ENCODE assay signal across 22 cellular contexts in the genomic region with DNA sequence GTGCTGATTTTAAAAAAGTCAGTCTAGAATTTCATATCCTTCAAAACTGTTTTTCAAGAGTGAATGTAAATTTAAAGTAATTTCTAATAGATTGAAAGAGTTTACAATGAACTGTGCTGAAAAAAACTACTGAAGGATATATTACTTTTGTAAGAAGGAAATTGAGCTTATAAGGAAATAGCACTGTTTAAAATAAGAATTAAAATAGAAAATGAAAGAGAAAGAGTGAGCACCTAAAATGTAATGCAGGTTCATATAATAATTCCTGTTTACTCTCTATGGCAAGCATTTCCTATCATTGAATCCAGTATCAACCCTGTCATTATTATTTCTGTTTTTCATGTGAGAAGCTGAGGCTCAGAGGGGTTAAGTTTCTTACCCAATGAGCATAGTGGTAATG. TPM values are rescaled to one million over a fixed set of nuclear protein-coding genes. Genes with fewer than 3 reads are reported as not detected.
DNase-seq lines count a peak whose midpoint lies in the region; ATAC-seq and TF ChIP-seq lines count a peak whose summit lies in the region.
"Had no signal": no experiment of that assay in that cellular context is flagged by ENCODE, and none has a peak within 500 bp of the region (broad histone marks: within the 10 kb centered on the region; RNA-seq: fewer than 3 reads in every experiment).

No MANE protein-coding gene starts in this region.

- H3K27ac ChIP-seq in neutrophil (peak overlapping the region; percentile 64), PC-9 (no peak overlapping the region)
- H3K27ac ChIP-seq: esophagus muscularis mucosa, gastroesophageal sphincter, neural progenitor cell, SJSA1 had no signal

- DNase-seq in activated CD4-positive, alpha-beta T cell treated with anti-CD3 and anti-CD28 coated beads, Interleukin-2, amount 10 ng/mL, durations not matched to agents 7 days and 5 days, result no peak
- DNase-seq in activated CD4-positive, alpha-beta T cell treated with anti-CD3 and anti-CD28 coated beads, Interleukin-2, amount 50 U/mL, for 1 hour, result no peak
- no peak for DNase-seq in activated naive CD8-positive, alpha-beta T cell treated with anti-CD3 and anti-CD28 coated beads, Interleukin-2, amount 10 ng/mL, durations not matched to agents 7 days and 5 days
- DNase-seq in PC-9 (no peak), LoVo (ENCODE audit: low spot score) (no peak), amniotic stem cell (lab: John Stamatoyannopoulos, UW) (no peak)
- DNase-seq: aorta; central memory CD4-positive, alpha-beta T cell; DMS53; H9; NCI-H1694 treated with DMSO at 0.1 percent for 48 hours; NCI-H82; PC-3; stimulated activated CD4-positive, alpha-beta T cell treated with anti-CD3 and anti-CD28 coated beads, Interleukin-2, amount 100 ng/mL, for 48 hours had no signal

- TF ChIP-seq CTCF in neutrophil (IDR thresholded peaks at IDR 0.05), result no peak
- no peak for TF ChIP-seq CTCF in PC-9 (conservative IDR thresholded peaks at IDR 0.05)

- H3K4me3 ChIP-seq in neutrophil (ENCODE audit: low read depth in 1 of 2, low read length in 1 of 2) (no peak overlapping the region), PC-9 (no peak overlapping the region)
- H3K4me3 ChIP-seq: esophagus muscularis mucosa, gastroesophageal sphincter, neural progenitor cell, SJSA1, skin epidermis had no signal

- no peaks in the 10 kb centered on the region for H3K36me3 ChIP-seq in neutrophil
- H3K36me3 ChIP-seq in PC-9 (ENCODE audit: low read depth), result no peaks in the 10 kb centered on the region
- H3K36me3 ChIP-seq: esophagus muscularis mucosa, gastroesophageal sphincter, neural progenitor cell, SJSA1 had no signal

- no TSS peak for BruUV-seq in PC-9 (replicated peaks; lab: Mats Ljungman, UMichigan)

- H3K27ac Mint-ChIP-seq in activated CD4-positive, alpha-beta T cell treated with anti-CD3 and anti-CD28 coated beads, Interleukin-2, amount 10 ng/mL, durations not matched to agents 7 days and 5 days, result peak overlapping the region; percentile 89
- peak overlapping the region in 2 of 3 donors; percentile 8 to 47 for H3K27ac Mint-ChIP-seq in IgD-negative memory B cell
- H3K27ac Mint-ChIP-seq in activated naive CD8-positive, alpha-beta T cell treated with anti-CD3 and anti-CD28 coated beads, Interleukin-2, amount 10 ng/mL, durations not matched to agents 7 days and 5 days, result peak overlapping the region; percentile 80
- H3K27ac Mint-ChIP-seq: H9, neural progenitor cell had no signal

- H3K4me1 Mint-ChIP-seq in activated CD4-positive, alpha-beta T cell treated with anti-CD3 and anti-CD28 coated beads, Interleukin-2, amount 10 ng/mL, durations not matched to agents 7 days and 5 days, result peaks cover 26% of the 10 kb centered on the region
- H3K4me1 Mint-ChIP-seq in IgD-negative memory B cell, result peaks cover 18 to 30% (median 24%) of the 10 kb centered on the region in 3 donors
- H3K4me1 Mint-ChIP-seq in activated naive CD8-positive, alpha-beta T cell treated with anti-CD3 and anti-CD28 coated beads, Interleukin-2, amount 10 ng/mL, durations not matched to agents 7 days and 5 days, result peaks cover 31% of the 10 kb centered on the region
- H3K4me1 Mint-ChIP-seq: neural progenitor cell had no signal

- CTCF ChIA-PET in activated CD4-positive, alpha-beta T cell treated with anti-CD3 and anti-CD28 coated beads, Interleukin-2, amount 10 ng/mL, durations not matched to agents 7 days and 5 days (lab: Charles Lee), result interaction anchor here (1.7 kb wide), 1 partner anchor 16 kb away, joined by 3 read pairs; no protein-coding TSS in a partner anchor
- CTCF ChIA-PET in PC-9 (lab: Charles Lee), result no interaction called here

- intact Hi-C loops in PC-9 (cut with micrococcal nuclease; ENCODE audit: unreplicated experiment), result no loop called here

- no peak overlapping the region for H3K4me2 ChIP-seq in PC-9
- H3K4me2 ChIP-seq: neural progenitor cell had no signal

- ATAC-seq in activated naive CD8-positive, alpha-beta T cell treated with anti-CD3 and anti-CD28 coated beads, Interleukin-2, amount 10 ng/mL, durations not matched to agents 7 days and 5 days (ENCODE audit: low read depth), result peak; percentile 21
- ATAC-seq: gastroesophageal sphincter, PC-3 had no signal

- H3K27me3 ChIP-seq in neutrophil (peaks cover 19% of the 10 kb centered on the region), PC-9 (ENCODE audit: insufficient read depth, low read depth) (no peaks in the 10 kb centered on the region)
- H3K27me3 ChIP-seq: esophagus muscularis mucosa, gastroesophageal sphincter, neural progenitor cell, SJSA1 had no signal

- no peaks in the 10 kb centered on the region for H4K20me1 ChIP-seq in PC-9 (ENCODE audit: insufficient read depth)

- H3K4me1 ChIP-seq in neutrophil (ENCODE audit: control insufficient read depth in 1 of 2, insufficient read depth in 1 of 2, low read depth in 1 of 2, low read length in 1 of 2) (peaks cover 0 to 20% of the 10 kb centered on the region in 2 experiments), PC-9 (replicated peaks; ENCODE audit: insufficient read depth) (no peaks in the 10 kb centered on the region)
- H3K4me1 ChIP-seq: esophagus muscularis mucosa, gastroesophageal sphincter, SJSA1 had no signal

- H3K9me3 Mint-ChIP-seq in activated CD4-positive, alpha-beta T cell treated with anti-CD3 and anti-CD28 coated beads, Interleukin-2, amount 10 ng/mL, durations not matched to agents 7 days and 5 days, result peaks cover 13% of the 10 kb centered on the region
- no peaks in the 10 kb centered on the region for H3K9me3 Mint-ChIP-seq in IgD-negative memory B cell
- H3K9me3 Mint-ChIP-seq in activated naive CD8-positive, alpha-beta T cell treated with anti-CD3 and anti-CD28 coated beads, Interleukin-2, amount 10 ng/mL, durations not matched to agents 7 days and 5 days, result peaks cover 6% of the 10 kb centered on the region
- H3K9me3 Mint-ChIP-seq: H9, neural progenitor cell had no signal

- POLR2A ChIA-PET in activated CD4-positive, alpha-beta T cell treated with anti-CD3 and anti-CD28 coated beads, Interleukin-2, amount 10 ng/mL, durations not matched to agents 7 days and 5 days (lab: Charles Lee), result no interaction called here
- POLR2A ChIA-PET in activated naive CD8-positive, alpha-beta T cell treated with anti-CD3 and anti-CD28 coated beads, Interleukin-2, amount 10 ng/mL, durations not matched to agents 7 days and 5 days (lab: Charles Lee), result no interaction called here
- POLR2A ChIA-PET in PC-9 (lab: Charles Lee; ENCODE audit: unreplicated experiment), result no interaction called here

- H3K9me3 ChIP-seq in neutrophil (no peaks in the 10 kb centered on the region), PC-9 (ENCODE audit: insufficient read depth, low read depth) (no peaks in the 10 kb centered on the region)
- H3K9me3 ChIP-seq: esophagus muscularis mucosa, gastroesophageal sphincter, SJSA1 had no signal

- no peak overlapping the region for H3K4me3 Mint-ChIP-seq in activated CD4-positive, alpha-beta T cell treated with anti-CD3 and anti-CD28 coated beads, Interleukin-2, amount 10 ng/mL, durations not matched to agents 7 days and 5 days
- peak overlapping the region in 1 of 4 donors; percentile 50 for H3K4me3 Mint-ChIP-seq in IgD-negative memory B cell
- H3K4me3 Mint-ChIP-seq in activated naive CD8-positive, alpha-beta T cell treated with anti-CD3 and anti-CD28 coated beads, Interleukin-2, amount 10 ng/mL, durations not matched to agents 7 days and 5 days, result peak overlapping the region; percentile 53
- H3K4me3 Mint-ChIP-seq: CD14-positive monocyte, H9, neural progenitor cell had no signal

- no peak overlapping the region for H2AFZ ChIP-seq in PC-9
- H2AFZ ChIP-seq: neural progenitor cell had no signal

- no peaks in the 10 kb centered on the region for H3F3A ChIP-seq in PC-9 (ENCODE audit: insufficient read depth, low read depth)

- no peaks in the 10 kb centered on the region for H3K79me2 ChIP-seq in PC-9 (ENCODE audit: low read depth)

- no peaks in the 10 kb centered on the region for H3K27me3 Mint-ChIP-seq in activated CD4-positive, alpha-beta T cell treated with anti-CD3 and anti-CD28 coated beads, Interleukin-2, amount 10 ng/mL, durations not matched to agents 7 days and 5 days
- H3K27me3 Mint-ChIP-seq in IgD-negative memory B cell, result no peaks in the 10 kb centered on the region
- no peaks in the 10 kb centered on the region for H3K27me3 Mint-ChIP-seq in activated naive CD8-positive, alpha-beta T cell treated with anti-CD3 and anti-CD28 coated beads, Interleukin-2, amount 10 ng/mL, durations not matched to agents 7 days and 5 days

- H3K9me2 ChIP-seq in PC-9 (ENCODE audit: insufficient read depth), result no peaks in the 10 kb centered on the region

- H3K36me3 Mint-ChIP-seq in activated CD4-positive, alpha-beta T cell treated with anti-CD3 and anti-CD28 coated beads, Interleukin-2, amount 10 ng/mL, durations not matched to agents 7 days and 5 days (ENCODE audit: low read depth), result peaks cover 15% of the 10 kb centered on the region
- H3K36me3 Mint-ChIP-seq in IgD-negative memory B cell, result peaks cover 2% of the 10 kb centered on the region
- H3K36me3 Mint-ChIP-seq in activated naive CD8-positive, alpha-beta T cell treated with anti-CD3 and anti-CD28 coated beads, Interleukin-2, amount 10 ng/mL, durations not matched to agents 7 days and 5 days, result peaks cover 6% of the 10 kb centered on the region
- H3K36me3 Mint-ChIP-seq: CD14-positive monocyte, neural progenitor cell had no signal

RNA-seq across cellular contexts. Expression of a gene that starts 57.3 kb away (rescaled TPM):
- 10 to 100 TPM; 27.2 to 30.1 TPM for total RNA-seq in activated CD4-positive, alpha-beta T cell treated with anti-CD3 and anti-CD28 coated beads, Interleukin-2, amount 10 ng/mL, durations not matched to agents 7 days and 5 days
- polyA plus RNA-seq in IgD-negative memory B cell, result 6.1 TPM
- 10 to 100 TPM; 30.1 to 30.6 TPM for total RNA-seq in activated naive CD8-positive, alpha-beta T cell treated with anti-CD3 and anti-CD28 coated beads, Interleukin-2, amount 10 ng/mL, durations not matched to agents 7 days and 5 days
- total RNA-seq in PC-9 (2021), result 13.2 and 15.9 TPM in 2 replicates

Comparison
In these comparisons a context has a peak if more than half of its experiments do, and no peak if none do; other contexts are left out.
1. H3K27ac Mint-ChIP-seq: peak in every context shown above with its lines; median percentile 89 in activated CD4-positive, alpha-beta T cell treated with anti-CD3 and anti-CD28 coated beads, Interleukin-2, amount 10 ng/mL, durations not matched to agents 7 days and 5 days; 80 in activated naive CD8-positive, alpha-beta T cell treated with anti-CD3 and anti-CD28 coated beads, Interleukin-2, amount 10 ng/mL, durations not matched to agents 7 days and 5 days; 28 in IgD-negative memory B cell.